13 cellular contexts compared by ENCODE assay signal in the genomic region with DNA sequence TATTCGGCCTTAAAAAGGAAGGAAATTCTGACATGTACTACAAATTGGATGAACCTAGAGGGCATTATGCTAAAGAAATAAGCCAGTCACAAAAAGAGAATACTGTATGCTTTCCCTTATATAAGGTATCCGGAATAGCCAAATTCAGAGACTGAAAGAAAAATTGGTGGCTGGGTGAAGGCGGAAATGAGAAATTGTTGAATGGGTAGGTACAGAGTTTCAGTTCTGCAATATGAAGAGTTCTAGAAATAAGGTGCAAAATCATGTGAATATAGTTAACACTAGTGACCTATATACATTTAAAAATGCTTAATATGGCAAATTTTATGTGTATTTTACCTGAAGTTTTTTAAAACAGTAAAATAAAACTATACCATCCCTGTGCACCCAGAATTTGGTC. TPM values are rescaled to one million over a fixed set of nuclear protein-coding genes. Genes with fewer than 3 reads are reported as not detected.
DNase-seq lines count a peak whose midpoint lies in the region; ATAC-seq, FAIRE-seq and TF ChIP-seq lines count a peak whose summit lies in the region.
"Had no signal": no experiment of that assay in that cellular context is flagged by ENCODE, and none has a peak within 500 bp of the region (broad histone marks: within the 10 kb centered on the region; RNA-seq: fewer than 3 reads in every experiment).

No MANE protein-coding gene starts in this region.

- CTCF ChIA-PET in GM12878 (lab: Yijun Ruan, JAX) = interaction anchor here (3.6 kb wide), 1 partner anchor 268 kb away, joined by 113 read pairs; no protein-coding TSS in a partner anchor
- CTCF ChIA-PET in Caco-2 (lab: Charles Lee) = no interaction called here

- in situ Hi-C loops in GM12878 (cut with MboI) = loop anchor here (5.0 kb wide), 1 partner anchor 267 kb away; no protein-coding TSS in a partner anchor

- TF ChIP-seq CTCF in GM12878 (IDR thresholded peaks at IDR 0.05 in 2 of 3, conservative IDR thresholded peaks at IDR 0.05 in 1 of 3; ENCODE audit: control insufficient read depth in 2 of 3, extremely low read depth in 1 of 3, insufficient read depth in 1 of 3, low read depth in 3 of 3, low read length in 3 of 3) = no peak
- TF ChIP-seq CTCF in left lung (IDR thresholded peaks at IDR 0.05) = no peak
- TF ChIP-seq CTCF in Caco-2 (IDR thresholded peaks at IDR 0.05; ENCODE audit: insufficient read depth in 1 of 2, low read depth in 1 of 2, low read length in 1 of 2, severe bottlenecking in 1 of 2, unreplicated experiment in 1 of 2) = no peak

- no peaks in the 10 kb centered on the region for H3K27me3 ChIP-seq in GM12878 (replicated peaks in 1 of 2; ENCODE audit: control insufficient read depth in 2 of 2, insufficient read depth in 2 of 2, low read length in 1 of 2)
- H3K27me3 ChIP-seq in left lung = no peaks in the 10 kb centered on the region
- H3K27me3 ChIP-seq in Caco-2 (replicated peaks; ENCODE audit: control insufficient read depth, insufficient read depth, low read length) = no peaks in the 10 kb centered on the region

- no peaks in the 10 kb centered on the region for H3K36me3 Mint-ChIP-seq in Caco-2 (ENCODE audit: insufficient read depth, unreplicated experiment)
- H3K36me3 Mint-ChIP-seq: activated naive CD4-positive, alpha-beta T cell treated with anti-CD3 and anti-CD28 coated beads, Interleukin-2, amount 50 U/mL, for 24 hours had no signal

- WGBS in GM12878 (ENCODE audit: insufficient coverage, insufficient replicate concordance, low lambda C conversion rate, missing lambda C conversion rate) = 3% methylated on average over 3 of the region's 3 CpGs

- H3K4me3 ChIP-seq in GM12878 (no peak overlapping the region), left lung (no peak overlapping the region), Caco-2 (ENCODE audit: low read depth, low read length) (no peak overlapping the region)
- H3K4me3 ChIP-seq: GM23248 had no signal

- no peaks in the 10 kb centered on the region for H3K9me3 Mint-ChIP-seq in Caco-2 (ENCODE audit: unreplicated experiment)
- H3K9me3 Mint-ChIP-seq: activated naive CD4-positive, alpha-beta T cell treated with anti-CD3 and anti-CD28 coated beads, Interleukin-2, amount 50 U/mL, for 24 hours had no signal

- FAIRE-seq in GM12878 (lab: Jason Lieb, UNC) = peak; percentile 72

- TF ChIP-seq RAD21 in GM12878 (IDR thresholded peaks at IDR 0.05; ENCODE audit: insufficient read depth, low read depth, low read length) = no peak

- POLR2A ChIA-PET in GM12878 (lab: Charles Lee) = no interaction called here
- POLR2A ChIA-PET in Caco-2 (lab: Charles Lee) = no interaction called here

- peak in 1 of 2 experiments; percentile 93; a peak in 2 of 4 replicates for TF ChIP-seq EP300 in GM12878 (IDR thresholded peaks at IDR 0.05; ENCODE audit: borderline replicate concordance in 1 of 2, control insufficient read depth in 1 of 2, low read depth in 2 of 2, low read length in 2 of 2)

- intact Hi-C loops in GM12878 (cut with micrococcal nuclease; ENCODE audit: unreplicated experiment) (loop anchor here (1.0 to 5.0 kb wide), 3 partner anchors 112 to 259 kb away; a partner anchor contains a TSS), left lung (cut with DNase I) (no loop called here), Caco-2 (cut with micrococcal nuclease; ENCODE audit: unreplicated experiment) (loop anchor here (5.0 to 10.0 kb wide), 4 partner anchors 49 to 267 kb away; a partner anchor contains a TSS)

- H3K9me3 ChIP-seq in GM12878 (replicated peaks; ENCODE audit: control insufficient read depth, insufficient read depth, low read length) (no peaks in the 10 kb centered on the region), left lung (no peaks in the 10 kb centered on the region), Caco-2 (no peaks in the 10 kb centered on the region)

- no peaks in the 10 kb centered on the region for H3K4me1 Mint-ChIP-seq in Caco-2 (ENCODE audit: low read depth, unreplicated experiment)
- H3K4me1 Mint-ChIP-seq: activated CD4-positive, alpha-beta T cell treated with anti-CD3 and anti-CD28 coated beads for 36 hours had no signal

- SMC1A ChIA-PET in GM12878 (lab: Charles Lee; ENCODE audit: uncharacterized antibody, unreplicated experiment) = interaction anchor here (1.4 to 7.0 kb wide), 2 partner anchors 9 to 268 kb away, joined by 3 to 91 read pairs; no protein-coding TSS in a partner anchor

- H2AFZ ChIP-seq in GM12878 (ENCODE audit: control insufficient read depth, low read depth, low read length) = no peak overlapping the region
- H2AFZ ChIP-seq: GM23248 had no signal

- peak; percentile 66 for DNase-seq in GM12878 (ENCODE audit: low read depth, low spot score)
- DNase-seq in left lung = no peak
- DNase-seq in NCI-H69 (lab: John Stamatoyannopoulos, UW) = no peak
- DNase-seq in Caco-2 = no peak
- DNase-seq in NCI-H146 (lab: John Stamatoyannopoulos, UW) = no peak
- DNase-seq: activated CD4-positive, alpha-beta T cell treated with anti-CD3 and anti-CD28 coated beads for 36 hours; GM23248; hippocampal formation; stimulated activated naive CD4-positive, alpha-beta T cell treated with Interleukin-2 at 50 U/mL for 16 hours had no signal

- no peak overlapping the region for H3K4me3 Mint-ChIP-seq in Caco-2 (ENCODE audit: unreplicated experiment)
- H3K4me3 Mint-ChIP-seq: activated CD4-positive, alpha-beta T cell treated with anti-CD3 and anti-CD28 coated beads for 36 hours; activated naive CD4-positive, alpha-beta T cell treated with anti-CD3 and anti-CD28 coated beads, Interleukin-2, amount 50 U/mL, for 24 hours had no signal

- BruUV-seq in GM12878 (replicated peaks; lab: Mats Ljungman, UMichigan) = no TSS peak
- BruUV-seq in Caco-2 (replicated peaks; lab: Mats Ljungman, UMichigan) = no TSS peak

- H3K4me2 ChIP-seq in GM12878 (ENCODE audit: control insufficient read depth, insufficient read depth) = peak overlapping the region; percentile 45

- no peaks in the 10 kb centered on the region for H3K27me3 Mint-ChIP-seq in Caco-2 (ENCODE audit: insufficient read depth, unreplicated experiment)
- H3K27me3 Mint-ChIP-seq: activated CD4-positive, alpha-beta T cell treated with anti-CD3 and anti-CD28 coated beads for 36 hours; activated naive CD4-positive, alpha-beta T cell treated with anti-CD3 and anti-CD28 coated beads, Interleukin-2, amount 50 U/mL, for 24 hours had no signal

- no peak overlapping the region for H3K27ac ChIP-seq in GM12878 (ENCODE audit: control insufficient read depth, insufficient read depth)
- no peak overlapping the region for H3K27ac ChIP-seq in left lung
- H3K27ac ChIP-seq: GM23248 had no signal

- H3K36me3 ChIP-seq in GM12878 (ENCODE audit: control insufficient read depth in 2 of 2, insufficient read depth in 2 of 2, low read length in 1 of 2) (no peaks in the 10 kb centered on the region), left lung (no peaks in the 10 kb centered on the region), Caco-2 (ENCODE audit: control insufficient read depth, insufficient read depth, low read length) (no peaks in the 10 kb centered on the region)

- H3K4me1 ChIP-seq in GM12878 (ENCODE audit: control insufficient read depth, insufficient read depth, low read length) = peaks cover 14% of the 10 kb centered on the region
- H3K4me1 ChIP-seq in left lung = no peaks in the 10 kb centered on the region
- no peaks in the 10 kb centered on the region for H3K4me1 ChIP-seq in Caco-2

- no peak for TF ChIP-seq POLR2A in GM12878 (IDR thresholded peaks at IDR 0.05; ENCODE audit: low read depth, low read length)

- RAD21 ChIA-PET in GM12878 (lab: Charles Lee; ENCODE audit: unreplicated experiment) = interaction anchor here (3.6 kb wide), 1 partner anchor 268 kb away, joined by 41 read pairs; no protein-coding TSS in a partner anchor

- H3K9ac ChIP-seq in GM12878 (ENCODE audit: control insufficient read depth, insufficient read depth, low read length) = no peak overlapping the region
- H3K9ac ChIP-seq: GM23248 had no signal

- H3K79me2 ChIP-seq in GM12878 (ENCODE audit: control insufficient read depth, insufficient read depth, low read length) = no peaks in the 10 kb centered on the region

- H4K20me1 ChIP-seq in GM12878 (ENCODE audit: control insufficient read depth, insufficient read depth) = no peaks in the 10 kb centered on the region

- ATAC-seq in GM18867 (IDR thresholded peaks at IDR 0.05; ENCODE audit: unreplicated experiment) (peak; percentile 90), GM21619 (IDR thresholded peaks at IDR 0.05; ENCODE audit: unreplicated experiment) (peak; percentile 91), HG03139 (IDR thresholded peaks at IDR 0.05; ENCODE audit: unreplicated experiment) (peak; percentile 89), GM12878 (peak; percentile 90), left lung (no peak)
- ATAC-seq: activated CD4-positive, alpha-beta T cell treated with anti-CD3 and anti-CD28 coated beads for 36 hours had no signal

- no peak overlapping the region for H3K27ac Mint-ChIP-seq in Caco-2 (ENCODE audit: unreplicated experiment)
- H3K27ac Mint-ChIP-seq: activated CD4-positive, alpha-beta T cell treated with anti-CD3 and anti-CD28 coated beads for 36 hours; activated naive CD4-positive, alpha-beta T cell treated with anti-CD3 and anti-CD28 coated beads, Interleukin-2, amount 50 U/mL, for 24 hours had no signal

TF ChIP-seq in GM12878, 131 proteins besides CTCF, POLR2A, EP300 and RAD21 (continues in another document):
- TF ChIP-seq MTA2 (IDR thresholded peaks at IDR 0.05; ENCODE audit: low read depth) (peak; percentile 83), BMI1 (IDR thresholded peaks at IDR 0.05; ENCODE audit: borderline replicate concordance) (peak; percentile 29), NFXL1 (IDR thresholded peaks at IDR 0.05; ENCODE audit: borderline replicate concordance) (no peak), BHLHE40 (IDR thresholded peaks at IDR 0.05; ENCODE audit: borderline replicate concordance in 1 of 2, low read depth in 2 of 2, low read length in 1 of 2) (peak; percentile 49 to 54; a peak in 1 of 4 replicates)

RNA-seq across cellular contexts. Expression of a gene that starts 51.7 kb away (rescaled TPM):
- 245 and 246 TPM in 2 replicates for total RNA-seq in GM12878 (2013; cell fraction: nucleolus; rRNA removed)
- total RNA-seq in GM12878 (2014; rRNA removed) = 38.6 and 45.0 TPM in 2 replicates
- total RNA-seq in GM12878 (2014; rRNA removed; fragmentation: Illumina TruSeq; extraction: Trizol) = 36.0 and 36.9 TPM in 2 replicates
- 35.3 and 36.4 TPM in 2 replicates for total RNA-seq in GM12878 (2021)
- polyA plus RNA-seq in GM12878 (2011; ENCODE audit: low read depth) = 11.4 TPM
- 66.2 and 110 TPM in 2 replicates for polyA plus RNA-seq in GM12878 (2011; rRNA removed)
- 17.7 and 19.5 TPM in 2 replicates for polyA plus RNA-seq in GM12878 (2011; cell fraction: cytosol; rRNA removed)
- 117 and 123 TPM in 2 replicates for polyA plus RNA-seq in GM12878 (2011; cell fraction: nucleus; rRNA removed)
- polyA plus RNA-seq in GM12878 (2012) = 16.4 and 18.6 TPM in 2 replicates
- 33.6 and 40.2 TPM in 2 replicates for polyA plus RNA-seq in GM12878 (2014; fragmentation: Illumina TruSeq; extraction: Trizol)
- 10 to 100 TPM; 16.2 to 19.1 TPM for polyA plus RNA-seq in GM12878 (2014; fragmentation: Nextera tagmentation; extraction: Ambion mirVana)
- polyA plus RNA-seq in GM12878 (2014; rRNA removed) = 31.2 and 33.8 TPM in 2 replicates
- polyA plus RNA-seq in GM12878 (2016; fragmentation: Nextera tagmentation; extraction: Ambion mirVana) = 10 to 100 TPM; 36.8 to 37.5 TPM
- 34.9 and 36.1 TPM in 2 replicates for polyA minus RNA-seq in GM12878 (2011; rRNA and poly(A)+ RNA removed)
- polyA minus RNA-seq in GM12878 (2011; cell fraction: cytosol; rRNA and poly(A)+ RNA removed) = 13.0 and 13.9 TPM in 2 replicates
- polyA minus RNA-seq in GM12878 (2011; cell fraction: nucleus; rRNA and poly(A)+ RNA removed) = 65.8 and 104 TPM in 2 replicates
- total RNA-seq in left lung = 10 to 100 TPM; 37.3 to 38.0 TPM
- total RNA-seq in Caco-2 (2022) = 18.9 and 21.1 TPM in 2 replicates

Comparison
In these comparisons a context has a peak if more than half of its experiments do, and no peak if none do; other contexts are left out.
1. intact Hi-C loops: an anchor here in GM12878 (1.0 to 5.0 kb wide) and Caco-2 (5.0 to 10.0 kb wide); none called in left lung.